ENCODE assay signal across 35 cellular contexts in the genomic region with DNA sequence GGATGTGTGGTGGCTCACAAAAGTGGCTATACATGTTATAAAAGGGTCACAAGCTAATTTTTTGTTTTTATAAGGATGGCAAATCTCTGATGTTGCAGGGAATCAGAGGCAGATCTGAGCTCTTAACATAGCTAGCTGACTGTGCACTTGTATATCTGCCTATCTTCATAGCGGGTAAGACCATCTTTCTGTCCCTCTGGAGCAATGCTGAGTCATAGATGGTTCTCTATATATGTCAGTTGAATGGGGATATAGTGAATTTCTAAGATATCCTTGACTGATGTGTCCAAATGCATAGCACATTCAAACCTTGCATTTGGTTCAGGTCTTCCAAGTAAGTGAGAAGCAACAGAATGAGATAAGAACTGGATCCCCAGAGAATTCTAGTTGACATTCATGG.
"Had no signal": no experiment of that assay in that cellular context is flagged by ENCODE, and none has a peak within 500 bp of the region (broad histone marks: within the 10 kb centered on the region; RNA-seq: fewer than 3 reads in every experiment).

No MANE protein-coding gene starts in this region.

- H3K36me3 Mint-ChIP-seq: activated naive CD4-positive, alpha-beta T cell treated with anti-CD3 and anti-CD28 coated beads, Interleukin-2, amount 10 ng/mL, durations not matched to agents 7 days and 5 days; activated naive CD8-positive, alpha-beta T cell treated with anti-CD3 and anti-CD28 coated beads, Interleukin-2, amount 10 ng/mL, durations not matched to agents 7 days and 5 days; brain had no signal

- H3K27ac Mint-ChIP-seq: activated B cell treated with CpG ODN at 0.5 μM for 24 hours; activated CD4-positive, alpha-beta memory T cell treated with anti-CD3 and anti-CD28 coated beads for 36 hours; activated CD4-positive, alpha-beta T cell treated with anti-CD3 and anti-CD28 coated beads, Interleukin-2, amount 10 ng/mL, durations not matched to agents 24 days and 14 days; activated CD8-positive, alpha-beta T cell treated with anti-CD3 and anti-CD28 coated beads, Interleukin-2, amount 10 ng/mL, durations not matched to agents 7 days and 5 days; activated naive CD4-positive, alpha-beta T cell treated with anti-CD3 and anti-CD28 coated beads, Interleukin-2, amount 10 ng/mL, durations not matched to agents 7 days and 5 days; activated naive CD4-positive, alpha-beta T cell treated with anti-CD3 and anti-CD28 coated beads, Interleukin-2, amount 50 U/mL, for 24 hours; activated naive CD8-positive, alpha-beta T cell; activated naive CD8-positive, alpha-beta T cell treated with anti-CD3 and anti-CD28 coated beads, Interleukin-2, amount 10 ng/mL, durations not matched to agents 7 days and 5 days; activated naive CD8-positive, alpha-beta T cell treated with anti-CD3 and anti-CD28 coated beads, Interleukin-2, amount 50 U/mL, for 24 hours; activated T-cell treated with anti-CD3 and anti-CD28 coated beads, Interleukin-2, amount 50 U/mL, for 24 hours; activated T-helper 2 cell treated with anti-CD3 and anti-CD28 coated beads, Interferon-gamma antibody, Interleukin-2, Interleukin-4, amounts not matched to agents 10 μg/mL and 5 μg/mL and 100 μg/mL, durations not matched to agents 14 hours and 24 hours and 36 hours; T-helper 1 cell treated with Interleukin-12 subunit alpha and Interleukin-12 subunit beta and Interleukin-4 antibody, amounts not matched to agents 30 μg/mL and 1 μg/mL, for 36 hours; T-helper 2 cell treated with Interferon-gamma antibody and Interleukin-4, amounts not matched to agents 5 μg/mL and 100 μg/mL, for 36 hours had no signal

- DNase-seq: activated B cell treated with CpG ODN at 0.5 μM for 24 hours; activated CD4-positive, alpha-beta memory T cell treated with anti-CD3 and anti-CD28 coated beads for 36 hours; activated CD4-positive, alpha-beta T cell treated with anti-CD3 and anti-CD28 coated beads for 4 hours; activated CD4-positive, alpha-beta T cell treated with anti-CD3 and anti-CD28 coated beads, Interleukin-2, amount 10 ng/mL, durations not matched to agents 24 days and 14 days; activated CD4-positive, alpha-beta T cell treated with anti-CD3 and anti-CD28 coated beads, Interleukin-2, amount 50 U/mL, for 1 hour; activated CD4-positive, alpha-beta T cell treated with anti-CD3 and anti-CD28 coated beads, Interleukin-2, amount 50 U/mL, for 4 hours; activated CD4-positive, CD25-positive, alpha-beta regulatory T cell treated with anti-CD3 and anti-CD28 coated beads, Interleukin-2, amount 50 U/mL, for 72 hours; activated CD8-positive, alpha-beta memory T cell treated with anti-CD3 and anti-CD28 coated beads for 24 hours; activated CD8-positive, alpha-beta memory T cell treated with anti-CD3 and anti-CD28 coated beads, Interleukin-2, amount 50 U/mL, for 4 hours; activated CD8-positive, alpha-beta T cell treated with anti-CD3 and anti-CD28 coated beads, Interleukin-2, amount 10 ng/mL, durations not matched to agents 7 days and 5 days; activated effector memory CD4-positive, alpha-beta T cell treated with Interleukin-2 at 50 U/mL for 16 hours; activated gamma-delta T cell; activated naive CD4-positive, alpha-beta T cell treated with anti-CD3 and anti-CD28 coated beads, Interleukin-2, amount 10 ng/mL, durations not matched to agents 7 days and 5 days; activated naive CD4-positive, alpha-beta T cell treated with Interleukin-2 at 50 U/mL for 16 hours; activated naive CD8-positive, alpha-beta T cell treated with anti-CD3 and anti-CD28 coated beads, Interleukin-2, amount 10 ng/mL, durations not matched to agents 7 days and 5 days; activated naive CD8-positive, alpha-beta T cell treated with anti-CD3 and anti-CD28 coated beads, Interleukin-2, amount 50 U/mL, for 24 hours; activated T-cell treated with anti-CD3 and anti-CD28 coated beads, Interleukin-2, amount 50 U/mL, for 24 hours; activated T-cell treated with anti-CD3 and anti-CD28 coated beads, Interleukin-2, amount 50 U/mL, for 48 hours; amygdala; anterior cingulate cortex; caudate nucleus; cerebellar nuclear complex; T-helper 2 cell; T-helper 9 cell had no signal

- H3K4me3 ChIP-seq: ascending aorta, cardiac muscle cell had no signal

- FAIRE-seq: TTC549 had no signal

- H3K27me3 ChIP-seq: ascending aorta, cardiac muscle cell had no signal

- H3K27ac ChIP-seq: ascending aorta, cardiac muscle cell, VCaP had no signal

- H3K36me3 ChIP-seq: ascending aorta, cardiac muscle cell had no signal

- H3K4me3 Mint-ChIP-seq: activated B cell treated with CpG ODN at 0.5 μM for 24 hours; activated CD4-positive, alpha-beta memory T cell treated with anti-CD3 and anti-CD28 coated beads for 36 hours; activated CD4-positive, alpha-beta T cell treated with anti-CD3 and anti-CD28 coated beads, Interleukin-2, amount 10 ng/mL, durations not matched to agents 24 days and 14 days; activated CD8-positive, alpha-beta T cell treated with anti-CD3 and anti-CD28 coated beads, Interleukin-2, amount 10 ng/mL, durations not matched to agents 7 days and 5 days; activated naive CD4-positive, alpha-beta T cell treated with anti-CD3 and anti-CD28 coated beads, Interleukin-2, amount 10 ng/mL, durations not matched to agents 7 days and 5 days; activated naive CD4-positive, alpha-beta T cell treated with anti-CD3 and anti-CD28 coated beads, Interleukin-2, amount 50 U/mL, for 24 hours; activated naive CD8-positive, alpha-beta T cell; activated naive CD8-positive, alpha-beta T cell treated with anti-CD3 and anti-CD28 coated beads, Interleukin-2, amount 10 ng/mL, durations not matched to agents 7 days and 5 days; activated naive CD8-positive, alpha-beta T cell treated with anti-CD3 and anti-CD28 coated beads, Interleukin-2, amount 50 U/mL, for 24 hours; activated T-cell treated with anti-CD3 and anti-CD28 coated beads, Interleukin-2, amount 50 U/mL, for 24 hours; brain; central memory CD8-positive, alpha-beta T cell; T-helper 1 cell treated with Interleukin-12 subunit alpha and Interleukin-12 subunit beta and Interleukin-4 antibody, amounts not matched to agents 30 μg/mL and 1 μg/mL, for 36 hours; T-helper 2 cell treated with Interferon-gamma antibody and Interleukin-4, amounts not matched to agents 5 μg/mL and 100 μg/mL, for 36 hours had no signal

- H3K4me1 Mint-ChIP-seq: activated naive CD8-positive, alpha-beta T cell treated with anti-CD3 and anti-CD28 coated beads, Interleukin-2, amount 10 ng/mL, durations not matched to agents 7 days and 5 days; central memory CD8-positive, alpha-beta T cell had no signal

- H3K9me3 ChIP-seq: ascending aorta had no signal

- H3K4me1 ChIP-seq: ascending aorta had no signal

- ATAC-seq: activated CD8-positive, alpha-beta T cell treated with anti-CD3 and anti-CD28 coated beads, Interleukin-2, amount 10 ng/mL, durations not matched to agents 7 days and 5 days; activated naive CD8-positive, alpha-beta T cell treated with anti-CD3 and anti-CD28 coated beads, Interleukin-2, amount 50 U/mL, for 24 hours had no signal

- H3K27me3 Mint-ChIP-seq: activated CD4-positive, alpha-beta memory T cell treated with anti-CD3 and anti-CD28 coated beads for 36 hours; activated CD4-positive, alpha-beta T cell treated with anti-CD3 and anti-CD28 coated beads, Interleukin-2, amount 10 ng/mL, durations not matched to agents 24 days and 14 days; activated naive CD4-positive, alpha-beta T cell treated with anti-CD3 and anti-CD28 coated beads, Interleukin-2, amount 10 ng/mL, durations not matched to agents 7 days and 5 days; activated naive CD4-positive, alpha-beta T cell treated with anti-CD3 and anti-CD28 coated beads, Interleukin-2, amount 50 U/mL, for 24 hours; activated naive CD8-positive, alpha-beta T cell treated with anti-CD3 and anti-CD28 coated beads, Interleukin-2, amount 10 ng/mL, durations not matched to agents 7 days and 5 days; activated naive CD8-positive, alpha-beta T cell treated with anti-CD3 and anti-CD28 coated beads, Interleukin-2, amount 50 U/mL, for 24 hours; activated T-cell treated with anti-CD3 and anti-CD28 coated beads, Interleukin-2, amount 50 U/mL, for 24 hours had no signal
